Comparison of ENCODE assay signal across 20 cellular contexts in genomic region chr13:52882803-52883202, GRCh38.
"Had no signal": no experiment of that assay in that cellular context is flagged by ENCODE, and none has a peak within 500 bp of the region (broad histone marks: within the 10 kb centered on the region; RNA-seq: fewer than 3 reads in every experiment).

No MANE protein-coding gene starts in this region.

- H3K36me3 Mint-ChIP-seq: immature natural killer cell; natural killer cell treated with Interleukin-12 subunit alpha and Interleukin-12 subunit beta and Interleukin-15 and Interleukin-18, amount 100 ng/mL, for 72 hours; stimulated activated memory B cell treated with anti-CD40 and anti-IgM and Interleukin-4, amounts not matched to agents 10 μg/mL and 1 μg/mL and 100 μg/mL, for 72 hours had no signal

- H3K36me3 ChIP-seq: colonic mucosa, prostate gland, right lobe of liver, thoracic aorta, transverse colon had no signal

- H3K9me3 Mint-ChIP-seq: natural killer cell treated with Interleukin-12 subunit alpha and Interleukin-12 subunit beta and Interleukin-15 and Interleukin-18, amount 100 ng/mL, for 72 hours; stimulated activated memory B cell treated with anti-CD40 and anti-IgM and Interleukin-4, amounts not matched to agents 10 μg/mL and 1 μg/mL and 100 μg/mL, for 72 hours had no signal

- H3K9me3 ChIP-seq: colonic mucosa, prostate gland, right lobe of liver, thoracic aorta, transverse colon had no signal

- H3K4me1 Mint-ChIP-seq: immature natural killer cell; stimulated activated memory B cell treated with anti-CD40 and anti-IgM and Interleukin-4, amounts not matched to agents 10 μg/mL and 1 μg/mL and 100 μg/mL, for 72 hours; stimulated activated naive CD8-positive, alpha-beta T cell treated with anti-CD3 and anti-CD28 coated beads, Interleukin-15, amount 100 ng/mL, for 72 hours had no signal

- H3K27ac Mint-ChIP-seq: immature natural killer cell; natural killer cell treated with Interleukin-12 subunit alpha and Interleukin-12 subunit beta and Interleukin-15 and Interleukin-18, amount 100 ng/mL, for 72 hours; stimulated activated memory B cell treated with anti-CD40 and anti-IgM and Interleukin-4, amounts not matched to agents 10 μg/mL and 1 μg/mL and 100 μg/mL, for 72 hours; stimulated activated naive CD8-positive, alpha-beta T cell treated with anti-CD3 and anti-CD28 coated beads, Interleukin-15, amount 100 ng/mL, for 72 hours had no signal

- ATAC-seq: foreskin keratinocyte; left cardiac atrium; left ventricle myocardium superior; natural killer cell treated with Interleukin-12 subunit alpha and Interleukin-12 subunit beta and Interleukin-15 and Interleukin-18, amount 100 ng/mL, for 72 hours; right lobe of liver; stimulated activated memory B cell treated with anti-CD40 and anti-IgM and Interleukin-4, amounts not matched to agents 10 μg/mL and 1 μg/mL and 100 μg/mL, for 72 hours; stimulated activated naive CD8-positive, alpha-beta T cell treated with anti-CD3 and anti-CD28 coated beads, Interleukin-15, amount 100 ng/mL, for 72 hours had no signal

- H3K4me1 ChIP-seq: colonic mucosa, foreskin keratinocyte, parathyroid adenoma, prostate gland, right lobe of liver, transverse colon had no signal

- DNase-seq: colonic mucosa; dermis blood vessel endothelial cell; erythroblast; foreskin keratinocyte; immature natural killer cell; kidney; left cardiac atrium; left ventricle myocardium superior; mesenchymal stem cell; midbrain; right lobe of liver; stimulated activated CD4-positive, alpha-beta T cell treated with anti-CD3 and anti-CD28 coated beads, Interleukin-4, amount 100 ng/mL, for 1 hour; stimulated activated naive CD8-positive, alpha-beta T cell treated with anti-CD3 and anti-CD28 coated beads, Interleukin-15, amount 100 ng/mL, for 72 hours; transverse colon had no signal

- H3K4me3 Mint-ChIP-seq: immature natural killer cell; natural killer cell treated with Interleukin-12 subunit alpha and Interleukin-12 subunit beta and Interleukin-15 and Interleukin-18, amount 100 ng/mL, for 72 hours; stimulated activated memory B cell treated with anti-CD40 and anti-IgM and Interleukin-4, amounts not matched to agents 10 μg/mL and 1 μg/mL and 100 μg/mL, for 72 hours; stimulated activated naive CD8-positive, alpha-beta T cell treated with anti-CD3 and anti-CD28 coated beads, Interleukin-15, amount 100 ng/mL, for 72 hours had no signal

- H3K4me3 ChIP-seq: colonic mucosa, lung, prostate gland, right lobe of liver, thoracic aorta, transverse colon had no signal

- H3K27me3 ChIP-seq: colonic mucosa, foreskin keratinocyte, right lobe of liver, transverse colon had no signal
